ENCODE assay signal across 7 cellular contexts in the genomic region with DNA sequence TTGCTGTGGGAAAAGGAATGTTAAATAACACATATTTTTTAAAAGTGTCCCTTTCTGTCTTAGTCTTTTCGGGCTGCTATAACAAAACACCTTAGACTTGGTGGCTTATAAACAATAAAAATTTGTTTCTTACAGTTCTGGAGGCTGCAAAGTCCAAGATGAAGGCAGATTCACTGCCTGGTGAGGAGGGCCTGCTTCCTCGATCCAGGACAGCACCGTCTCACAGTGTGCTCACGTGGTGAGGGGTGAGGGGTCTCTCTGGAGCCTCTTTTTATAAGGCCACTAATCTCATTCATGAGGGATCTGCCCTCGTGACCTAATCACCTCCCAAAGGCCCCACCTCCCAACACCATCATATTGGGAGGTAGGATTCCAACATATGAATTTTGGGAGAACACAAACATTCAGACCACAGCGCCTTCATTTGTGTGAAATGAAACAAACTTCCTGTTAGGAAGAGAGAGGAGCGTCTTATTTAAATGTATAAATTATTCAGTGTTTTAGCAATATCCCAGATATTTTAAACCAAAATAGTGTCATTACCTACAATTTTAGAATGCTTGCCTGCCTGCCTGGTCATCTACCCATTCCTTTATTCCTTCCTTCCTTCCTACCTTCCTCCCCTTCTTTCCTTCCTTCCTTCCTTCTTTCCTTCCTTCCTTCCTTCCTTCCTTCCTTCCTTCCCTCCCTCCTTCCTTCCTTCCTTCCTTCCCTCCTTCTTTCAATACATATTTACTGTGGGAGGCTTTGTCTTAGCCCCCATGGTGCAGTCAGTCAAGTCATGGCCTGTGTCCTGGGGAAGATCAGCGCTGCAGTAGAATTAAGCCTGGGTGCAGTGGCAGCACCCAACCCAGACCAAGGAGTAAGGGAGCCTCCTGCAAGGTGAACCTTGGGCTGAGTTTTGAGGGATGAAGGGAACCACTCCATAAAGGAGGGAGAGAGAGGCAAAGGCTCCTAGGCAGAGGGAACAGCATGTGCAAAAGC.
"Had no signal": no experiment of that assay in that cellular context is flagged by ENCODE, and none has a peak within 500 bp of the region (broad histone marks: within the 10 kb centered on the region; RNA-seq: fewer than 3 reads in every experiment).

No MANE protein-coding gene starts in this region.

- H3K36me3 Mint-ChIP-seq: IgD-negative memory B cell had no signal

- H3K27ac Mint-ChIP-seq: IgD-negative memory B cell had no signal

- H3K9me3 ChIP-seq: HAP-1 had no signal

- H3K36me3 ChIP-seq: HAP-1 had no signal

- H3K9ac ChIP-seq: GM23248 had no signal

- H3K27ac ChIP-seq: GM23248, HL-60 had no signal

- H2AFZ ChIP-seq: GM23248 had no signal

- DNase-seq: GM23248, GOT3, H7, KBM-7 had no signal

- H3K4me3 Mint-ChIP-seq: IgD-negative memory B cell had no signal

- H3K4me3 ChIP-seq: GM23248, HAP-1 had no signal
